ENCODE assay signal across 2 cellular contexts in genomic region chr12:94872007-94872653, GRCh38.
TF ChIP-seq lines count a peak whose summit lies in the region.

No MANE protein-coding gene starts in this region.

TF ChIP-seq in Ishikawa, 13 proteins besides CTCF, POLR2A, EP300 and RAD21 (continued from another document):
- TF ChIP-seq MAX (IDR thresholded peaks at IDR 0.05) (no peak), ZBTB7A (IDR thresholded peaks at IDR 0.05; ENCODE audit: low read depth) (no peak), CEBPB (IDR thresholded peaks at IDR 0.05) (no peak), NFIC (IDR thresholded peaks at IDR 0.05) (0 out of 2 replicates have a peak, but pooled peaks have one; percentile 10)

TF ChIP-seq in H1, 55 proteins besides CTCF, POLR2A, EP300 and RAD21 (continued from another document):
- no peak for TF ChIP-seq CHD7 (IDR thresholded peaks at IDR 0.05; ENCODE audit: insufficient replicate concordance, low read length)
- no peak for TF ChIP-seq HDAC6 (IDR thresholded peaks at IDR 0.05; ENCODE audit: low read depth, low read length)
- TF ChIP-seq EGR1 (IDR thresholded peaks at IDR 0.05; ENCODE audit: borderline replicate concordance, low read depth, low read length) = no peak
- no peak for TF ChIP-seq CBX5 (IDR thresholded peaks at IDR 0.05; ENCODE audit: low read depth, low read length)
- TF ChIP-seq ATF2 (IDR thresholded peaks at IDR 0.05; ENCODE audit: low read length) = no peak
- TF ChIP-seq CHD1 (IDR thresholded peaks at IDR 0.05; ENCODE audit: low read depth, low read length) = no peak
- no peak for TF ChIP-seq EZH2 (IDR thresholded peaks at IDR 0.05; ENCODE audit: low read depth, low read length, severe bottlenecking)
- no peak for TF ChIP-seq SIRT6 (IDR thresholded peaks at IDR 0.05; ENCODE audit: low read length)
